8 cellular contexts compared by ENCODE assay signal in the genomic region with DNA sequence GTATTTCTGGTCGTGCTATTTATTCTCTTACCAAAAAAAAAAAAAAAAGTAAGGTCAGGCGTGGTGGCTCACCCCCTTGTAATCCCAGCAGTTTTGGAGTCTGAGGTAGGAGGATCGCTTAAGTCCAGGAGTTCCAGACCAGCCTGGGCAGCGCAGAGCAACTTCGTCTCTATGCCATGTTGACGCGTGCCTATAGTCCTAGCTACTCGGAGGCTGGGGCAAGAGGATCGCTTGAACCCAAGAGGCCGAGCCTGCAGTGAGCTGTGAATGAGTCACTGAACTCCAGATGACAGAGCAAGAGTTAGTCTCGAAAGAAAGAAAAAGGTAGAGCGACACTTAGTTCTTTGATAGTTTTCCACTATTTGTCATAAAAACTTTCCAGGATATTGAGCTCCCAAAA. TPM values are rescaled to one million over a fixed set of nuclear protein-coding genes. Genes with fewer than 3 reads are reported as not detected.
DNase-seq lines count a peak whose midpoint lies in the region; ATAC-seq and TF ChIP-seq lines count a peak whose summit lies in the region.

No MANE protein-coding gene starts in this region.

- POLR2A ChIA-PET in activated CD8-positive, alpha-beta T cell treated with anti-CD3 and anti-CD28 coated beads, Interleukin-2, amount 10 ng/mL, durations not matched to agents 7 days and 5 days (lab: Charles Lee), result interaction anchor here (0.9 to 1.8 kb wide), 6 partner anchors 13 to 86 kb away, joined by 3 to 5 read pairs (median 4); a partner anchor contains a TSS

- H3K27ac Mint-ChIP-seq in HFFc6 (peak overlapping the region; percentile 94), immature natural killer cell (peak overlapping the region; percentile 81 to 99 (median 94))
- peak overlapping the region; percentile 95 for H3K27ac Mint-ChIP-seq in activated CD8-positive, alpha-beta T cell treated with anti-CD3 and anti-CD28 coated beads, Interleukin-2, amount 10 ng/mL, durations not matched to agents 7 days and 5 days
- peak overlapping the region; percentile 92 for H3K27ac Mint-ChIP-seq in stimulated activated effector memory CD8-positive, alpha-beta T cell treated with anti-CD3 and anti-CD28 coated beads, Interleukin-12 subunit alpha, Interleukin-12 subunit beta, amount 100 ng/mL, for 72 hours

- H3K36me3 Mint-ChIP-seq in HFFc6 (ENCODE audit: low read depth) (peaks cover 12% of the 10 kb centered on the region; the same call in 1 of the 2 replicates), immature natural killer cell (no peaks in the 10 kb centered on the region)
- peaks cover 13% of the 10 kb centered on the region for H3K36me3 Mint-ChIP-seq in activated CD8-positive, alpha-beta T cell treated with anti-CD3 and anti-CD28 coated beads, Interleukin-2, amount 10 ng/mL, durations not matched to agents 7 days and 5 days (ENCODE audit: low read depth)
- H3K36me3 Mint-ChIP-seq in stimulated activated effector memory CD8-positive, alpha-beta T cell treated with anti-CD3 and anti-CD28 coated beads, Interleukin-12 subunit alpha, Interleukin-12 subunit beta, amount 100 ng/mL, for 72 hours, result peaks cover 30% of the 10 kb centered on the region

- TF ChIP-seq CTCF in HFFc6 (IDR thresholded peaks at IDR 0.05), result no peak

- DNase-seq in HFFc6 (no peak), immature natural killer cell (no peak), NCI-H2227 treated with DMSO at 0.1 percent for 48 hours (lab: John Stamatoyannopoulos, UW) (no peak), DMS79 treated with DMSO at 0.1 percent for 48 hours (lab: John Stamatoyannopoulos, UW) (no peak)
- no peak for DNase-seq in activated CD8-positive, alpha-beta T cell treated with anti-CD3 and anti-CD28 coated beads, Interleukin-2, amount 10 ng/mL, durations not matched to agents 7 days and 5 days
- no peak for DNase-seq in stimulated activated effector memory CD8-positive, alpha-beta T cell treated with anti-CD3 and anti-CD28 coated beads, Interleukin-12 subunit alpha, Interleukin-12 subunit beta, amount 100 ng/mL, for 72 hours (ENCODE audit: low spot score in 2 of 2)

- no peak for ATAC-seq in activated CD8-positive, alpha-beta T cell treated with anti-CD3 and anti-CD28 coated beads, Interleukin-2, amount 10 ng/mL, durations not matched to agents 7 days and 5 days
- ATAC-seq in stimulated activated effector memory CD8-positive, alpha-beta T cell treated with anti-CD3 and anti-CD28 coated beads, Interleukin-12 subunit alpha, Interleukin-12 subunit beta, amount 100 ng/mL, for 72 hours, result no peak
- no peak for ATAC-seq in GM21390 (IDR thresholded peaks at IDR 0.05; ENCODE audit: unreplicated experiment)
- no peak for ATAC-seq in GM19351 (IDR thresholded peaks at IDR 0.05; ENCODE audit: unreplicated experiment)

- H3K4me3 Mint-ChIP-seq in HFFc6, result peak overlapping the region; percentile 90
- peak overlapping the region; percentile 88 for H3K4me3 Mint-ChIP-seq in activated CD8-positive, alpha-beta T cell treated with anti-CD3 and anti-CD28 coated beads, Interleukin-2, amount 10 ng/mL, durations not matched to agents 7 days and 5 days
- H3K4me3 Mint-ChIP-seq in immature natural killer cell, result peak overlapping the region; percentile 87 to 97 (median 89)
- peak overlapping the region; percentile 92 for H3K4me3 Mint-ChIP-seq in stimulated activated effector memory CD8-positive, alpha-beta T cell treated with anti-CD3 and anti-CD28 coated beads, Interleukin-12 subunit alpha, Interleukin-12 subunit beta, amount 100 ng/mL, for 72 hours

- CTCF ChIA-PET in activated CD8-positive, alpha-beta T cell treated with anti-CD3 and anti-CD28 coated beads, Interleukin-2, amount 10 ng/mL, durations not matched to agents 7 days and 5 days (lab: Charles Lee), result interaction anchor here (0.8 to 2.5 kb wide), 13 partner anchors 9 to 733 kb away, joined by 3 to 20 read pairs (median 4); a partner anchor contains a TSS

- H3K9me3 Mint-ChIP-seq in HFFc6, result no peaks in the 10 kb centered on the region
- no peaks in the 10 kb centered on the region for H3K9me3 Mint-ChIP-seq in activated CD8-positive, alpha-beta T cell treated with anti-CD3 and anti-CD28 coated beads, Interleukin-2, amount 10 ng/mL, durations not matched to agents 7 days and 5 days (ENCODE audit: insufficient read depth)
- no peaks in the 10 kb centered on the region for H3K9me3 Mint-ChIP-seq in immature natural killer cell
- H3K9me3 Mint-ChIP-seq in stimulated activated effector memory CD8-positive, alpha-beta T cell treated with anti-CD3 and anti-CD28 coated beads, Interleukin-12 subunit alpha, Interleukin-12 subunit beta, amount 100 ng/mL, for 72 hours, result no peaks in the 10 kb centered on the region

- no peaks in the 10 kb centered on the region; the same call in 1 of the 2 replicates for H3K27me3 Mint-ChIP-seq in HFFc6 (ENCODE audit: insufficient read depth)
- no peaks in the 10 kb centered on the region for H3K27me3 Mint-ChIP-seq in activated CD8-positive, alpha-beta T cell treated with anti-CD3 and anti-CD28 coated beads, Interleukin-2, amount 10 ng/mL, durations not matched to agents 7 days and 5 days (ENCODE audit: low read depth)
- H3K27me3 Mint-ChIP-seq in immature natural killer cell (ENCODE audit: low read depth in 3 of 3), result peaks cover 18 to 24% (median 22%) of the 10 kb centered on the region in 3 donors

- peaks cover 34% of the 10 kb centered on the region for H3K4me1 Mint-ChIP-seq in HFFc6 (ENCODE audit: low read depth)
- peaks cover 28% of the 10 kb centered on the region for H3K4me1 Mint-ChIP-seq in activated CD8-positive, alpha-beta T cell treated with anti-CD3 and anti-CD28 coated beads, Interleukin-2, amount 10 ng/mL, durations not matched to agents 7 days and 5 days (ENCODE audit: low read depth)
- peaks cover 32 to 33% of the 10 kb centered on the region in 2 donors for H3K4me1 Mint-ChIP-seq in immature natural killer cell
- peaks cover 29% of the 10 kb centered on the region for H3K4me1 Mint-ChIP-seq in stimulated activated effector memory CD8-positive, alpha-beta T cell treated with anti-CD3 and anti-CD28 coated beads, Interleukin-12 subunit alpha, Interleukin-12 subunit beta, amount 100 ng/mL, for 72 hours

RNA-seq across cellular contexts. Expression of a gene that starts 1.4 kb away (rescaled TPM):
- 10 to 100 TPM; 19.4 to 23.0 (median 21.6) TPM for total RNA-seq in HFFc6 (2021; fragmentation: NEBNext Ultra II Directional; extraction: Animal tissue kit (Norgen Biotek cat#: 25700))
- 10 to 100 TPM; 17.3 to 18.0 TPM for total RNA-seq in activated CD8-positive, alpha-beta T cell treated with anti-CD3 and anti-CD28 coated beads, Interleukin-2, amount 10 ng/mL, durations not matched to agents 7 days and 5 days
- polyA plus RNA-seq in immature natural killer cell, result 1 to 10 TPM; 3.4 to 5.9 (median 5.7) TPM
